1 cellular context compared by ENCODE assay signal in the genomic region with DNA sequence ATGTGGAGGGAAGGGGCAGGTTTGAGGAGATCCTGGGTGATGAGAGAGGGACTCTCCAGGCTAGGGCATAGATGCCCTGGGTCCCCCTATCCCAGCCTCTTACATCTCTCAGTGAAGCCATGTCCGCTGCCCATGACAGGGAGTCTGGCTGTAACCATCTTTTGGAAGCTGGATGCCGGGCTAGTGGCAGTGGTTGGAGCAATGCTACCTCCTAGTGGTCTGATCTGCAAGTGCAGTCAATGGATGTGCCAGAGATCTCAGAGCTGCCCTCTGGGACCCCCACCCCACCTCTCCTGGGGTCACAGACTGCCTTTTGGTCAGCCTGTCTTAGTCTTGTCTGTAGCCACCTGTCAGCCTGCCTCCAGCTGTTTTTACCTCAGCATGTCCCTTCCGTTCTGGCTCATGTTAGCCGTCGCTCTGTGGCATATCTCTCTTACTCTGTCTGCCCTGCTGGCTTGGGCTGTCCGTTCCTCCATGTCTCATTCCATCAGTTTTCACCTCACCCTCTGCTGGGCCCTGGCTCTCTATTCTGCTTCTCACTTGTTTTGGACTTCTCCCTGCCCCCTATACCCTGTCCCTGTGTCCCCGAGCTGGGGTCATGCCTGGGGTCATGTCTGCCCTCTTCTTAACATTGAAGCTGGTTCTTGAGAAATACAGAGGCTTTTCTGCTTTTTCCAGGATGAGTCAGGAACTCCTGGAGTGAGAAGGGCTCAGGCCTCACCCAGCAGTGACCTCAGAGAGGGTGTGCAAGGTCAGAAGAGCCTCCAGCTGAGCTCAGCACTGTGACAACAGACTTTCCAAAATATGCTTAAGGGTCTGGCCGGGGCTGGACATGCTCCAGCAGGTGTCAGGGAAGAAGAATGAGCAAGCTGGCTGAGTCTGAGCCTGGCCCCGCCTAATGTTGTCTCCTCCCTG.
TF ChIP-seq lines count a peak whose summit lies in the region.

No MANE protein-coding gene starts in this region.

TF ChIP-seq in K562, 482 proteins besides CTCF, POLR2A, EP300 and RAD21 (continued from another document and continues in another):
- TF ChIP-seq PBX2 (CRISPR knock-in tag; IDR thresholded peaks at IDR 0.05; ENCODE audit: low read depth) (no peak), PBX2 (tag; conservative IDR thresholded peaks at IDR 0.05; ENCODE audit: low read depth) (peak; percentile 89), ATF6 (CRISPR knock-in tag; IDR thresholded peaks at IDR 0.05) (no peak), ZNF140 (CRISPR knock-in tag; IDR thresholded peaks at IDR 0.05) (no peak), MEIS2 (IDR thresholded peaks at IDR 0.05; ENCODE audit: partially characterized antibody) (peak; percentile 89), EWSR1 (IDR thresholded peaks at IDR 0.05; ENCODE audit: borderline replicate concordance, low read depth, partially characterized antibody) (no peak), SMAD3 (CRISPR knock-in tag; conservative IDR thresholded peaks at IDR 0.05) (no peak), ZNF174 (CRISPR knock-in tag; IDR thresholded peaks at IDR 0.05) (no peak), GABPB1 (CRISPR knock-in tag; IDR thresholded peaks at IDR 0.05) (peak; percentile 37; the same call in 1 of the 2 replicates), SIN3A (IDR thresholded peaks at IDR 0.05; ENCODE audit: borderline replicate concordance in 2 of 2, control insufficient read depth in 1 of 2, low read depth in 2 of 2, low read length in 2 of 2) (no peak), SNIP1 (IDR thresholded peaks at IDR 0.05; ENCODE audit: low read depth) (no peak), JUNB (CRISPR knock-in tag; conservative IDR thresholded peaks at IDR 0.05) (no peak), ARID3B (CRISPR knock-in tag; IDR thresholded peaks at IDR 0.05; ENCODE audit: borderline replicate concordance) (no peak), NRF1 (conservative IDR thresholded peaks at IDR 0.05 in 1 of 2, IDR thresholded peaks at IDR 0.05 in 1 of 2) (peak; percentile 55 to 62), NCOA2 (IDR thresholded peaks at IDR 0.05; ENCODE audit: partially characterized antibody in 2 of 2) (no peak), ETV6 (IDR thresholded peaks at IDR 0.05; ENCODE audit: borderline replicate concordance in 1 of 2, low read depth in 2 of 2, low read length in 1 of 2) (no peak), ETV6 (CRISPR knock-in tag; IDR thresholded peaks at IDR 0.05; ENCODE audit: borderline replicate concordance) (no peak), ZBTB7A (IDR thresholded peaks at IDR 0.05; ENCODE audit: borderline replicate concordance, control insufficient read depth, low read depth, low read length) (peak; percentile 86), MTA2 (IDR thresholded peaks at IDR 0.05; ENCODE audit: low read depth) (no peak), E2F4 (CRISPR knock-in tag; IDR thresholded peaks at IDR 0.05; ENCODE audit: low read depth) (no peak), HDAC2 (IDR thresholded peaks at IDR 0.05) (no peak), ZNF609 (CRISPR knock-in tag; IDR thresholded peaks at IDR 0.05; ENCODE audit: borderline replicate concordance) (no peak), CBFB (CRISPR knock-in tag; IDR thresholded peaks at IDR 0.05) (no peak), ETV5 (CRISPR knock-in tag; IDR thresholded peaks at IDR 0.05; ENCODE audit: low read depth) (0 out of 2 replicates have a peak, but pooled peaks have one; percentile 22), NFRKB (IDR thresholded peaks at IDR 0.05; ENCODE audit: low read depth) (no peak), MAFK (IDR thresholded peaks at IDR 0.05; ENCODE audit: low read length) (no peak), CC2D1A (IDR thresholded peaks at IDR 0.05) (peak; percentile 82), ZNF263 (CRISPR knock-in tag; IDR thresholded peaks at IDR 0.05; ENCODE audit: borderline replicate concordance) (no peak; the same call in 1 of the 2 replicates), NR2C1 (IDR thresholded peaks at IDR 0.05) (no peak), NR2C1 (tag; IDR thresholded peaks at IDR 0.05) (peak; percentile 59; the same call in 1 of the 2 replicates), BRD9 (IDR thresholded peaks at IDR 0.05; ENCODE audit: low read depth, partially characterized antibody) (no peak), PTTG1 (tag; IDR thresholded peaks at IDR 0.05; ENCODE audit: low read depth) (no peak), BHLHE40 (IDR thresholded peaks at IDR 0.05; ENCODE audit: low read length) (no peak), DEAF1 (CRISPR knock-in tag; IDR thresholded peaks at IDR 0.05) (peak; percentile 90)
- TF ChIP-seq, protein P1, sequence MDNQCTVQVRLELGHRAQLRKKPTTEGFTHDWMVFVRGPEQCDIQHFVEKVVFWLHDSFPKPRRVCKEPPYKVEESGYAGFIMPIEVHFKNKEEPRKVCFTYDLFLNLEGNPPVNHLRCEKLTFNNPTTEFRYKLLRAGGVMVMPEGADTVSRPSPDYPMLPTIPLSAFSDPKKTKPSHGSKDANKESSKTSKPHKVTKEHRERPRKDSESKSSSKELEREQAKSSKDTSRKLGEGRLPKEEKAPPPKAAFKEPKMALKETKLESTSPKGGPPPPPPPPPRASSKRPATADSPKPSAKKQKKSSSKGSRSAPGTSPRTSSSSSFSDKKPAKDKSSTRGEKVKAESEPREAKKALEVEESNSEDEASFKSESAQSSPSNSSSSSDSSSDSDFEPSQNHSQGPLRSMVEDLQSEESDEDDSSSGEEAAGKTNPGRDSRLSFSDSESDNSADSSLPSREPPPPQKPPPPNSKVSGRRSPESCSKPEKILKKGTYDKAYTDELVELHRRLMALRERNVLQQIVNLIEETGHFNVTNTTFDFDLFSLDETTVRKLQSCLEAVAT (IDR thresholded peaks at IDR 0.05) = no peak
- TF ChIP-seq, protein P2, sequence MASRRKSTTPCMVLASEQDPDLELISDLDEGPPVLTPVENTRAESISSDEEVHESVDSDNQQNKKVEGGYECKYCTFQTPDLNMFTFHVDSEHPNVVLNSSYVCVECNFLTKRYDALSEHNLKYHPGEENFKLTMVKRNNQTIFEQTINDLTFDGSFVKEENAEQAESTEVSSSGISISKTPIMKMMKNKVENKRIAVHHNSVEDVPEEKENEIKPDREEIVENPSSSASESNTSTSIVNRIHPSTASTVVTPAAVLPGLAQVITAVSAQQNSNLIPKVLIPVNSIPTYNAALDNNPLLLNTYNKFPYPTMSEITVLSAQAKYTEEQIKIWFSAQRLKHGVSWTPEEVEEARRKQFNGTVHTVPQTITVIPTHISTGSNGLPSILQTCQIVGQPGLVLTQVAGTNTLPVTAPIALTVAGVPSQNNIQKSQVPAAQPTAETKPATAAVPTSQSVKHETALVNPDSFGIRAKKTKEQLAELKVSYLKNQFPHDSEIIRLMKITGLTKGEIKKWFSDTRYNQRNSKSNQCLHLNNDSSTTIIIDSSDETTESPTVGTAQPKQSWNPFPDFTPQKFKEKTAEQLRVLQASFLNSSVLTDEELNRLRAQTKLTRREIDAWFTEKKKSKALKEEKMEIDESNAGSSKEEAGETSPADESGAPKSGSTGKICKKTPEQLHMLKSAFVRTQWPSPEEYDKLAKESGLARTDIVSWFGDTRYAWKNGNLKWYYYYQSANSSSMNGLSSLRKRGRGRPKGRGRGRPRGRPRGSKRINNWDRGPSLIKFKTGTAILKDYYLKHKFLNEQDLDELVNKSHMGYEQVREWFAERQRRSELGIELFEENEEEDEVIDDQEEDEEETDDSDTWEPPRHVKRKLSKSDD (conservative IDR thresholded peaks at IDR 0.05; ENCODE audit: low read length) = no peak
